ENCODE assay signal across 8 cellular contexts in the genomic region with DNA sequence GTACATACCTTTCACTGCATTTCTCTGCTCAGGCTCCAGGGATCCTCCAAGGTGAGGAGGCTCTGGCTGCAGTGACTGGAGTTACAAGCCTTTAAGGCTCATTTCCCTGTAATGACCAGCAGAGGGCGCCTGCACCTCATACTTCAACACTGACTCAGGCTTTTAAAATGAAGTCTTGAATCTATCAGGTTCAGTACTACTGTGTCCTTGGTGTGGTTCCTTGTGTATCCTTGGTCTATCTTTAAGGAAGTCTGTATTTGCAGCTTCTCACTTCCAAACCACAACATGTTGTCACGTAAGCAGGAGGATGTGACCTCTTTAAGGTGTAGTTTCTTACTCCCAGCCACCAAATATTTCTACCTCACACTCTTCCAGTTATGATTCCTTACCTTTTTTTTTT. TPM values are rescaled to one million over a fixed set of nuclear protein-coding genes. Genes with fewer than 3 reads are reported as not detected.
DNase-seq lines count a peak whose midpoint lies in the region; ATAC-seq and TF ChIP-seq lines count a peak whose summit lies in the region.

No MANE protein-coding gene starts in this region.

- H3K9me2 ChIP-seq in GM23338 (ENCODE audit: insufficient read depth), result no peaks in the 10 kb centered on the region

- H3K27ac ChIP-seq in GM23338 (ENCODE audit: low read depth), result no peak overlapping the region
- no peak overlapping the region for H3K27ac ChIP-seq in Peyer's patch
- H3K27ac ChIP-seq in neutrophil, result no peak overlapping the region
- no peak overlapping the region for H3K27ac ChIP-seq in suprapubic skin

- TF ChIP-seq POLR2A in Peyer's patch (IDR thresholded peaks at IDR 0.05), result no peak
- no peak for TF ChIP-seq POLR2A in suprapubic skin (IDR thresholded peaks at IDR 0.05)

- H3K9me3 ChIP-seq in Peyer's patch, result no peaks in the 10 kb centered on the region
- H3K9me3 ChIP-seq in neutrophil, result no peaks in the 10 kb centered on the region
- H3K9me3 ChIP-seq in suprapubic skin, result no peaks in the 10 kb centered on the region

- no peaks in the 10 kb centered on the region for H4K20me1 ChIP-seq in GM23338 (replicated peaks; ENCODE audit: insufficient read depth)

- H3K4me2 ChIP-seq in GM23338, result no peak overlapping the region

- H3K36me3 Mint-ChIP-seq in GM23338 (ENCODE audit: low read depth), result no peaks in the 10 kb centered on the region
- H3K36me3 Mint-ChIP-seq in activated T-cell treated with anti-CD3 and anti-CD28 coated beads, Interleukin-2, amount 50 U/mL, for 72 hours (ENCODE audit: insufficient read depth in 2 of 2), result peaks cover 2% of the 10 kb centered on the region in 2 donors

- peak; percentile 98 for ATAC-seq in GM23338
- ATAC-seq in activated T-cell treated with anti-CD3 and anti-CD28 coated beads, Interleukin-2, amount 50 U/mL, for 72 hours (replicated peaks in 1 of 2), result peak; percentile 86 to 88

- peaks cover 6% of the 10 kb centered on the region for H3K4me1 Mint-ChIP-seq in GM23338
- peaks cover 6% of the 10 kb centered on the region for H3K4me1 Mint-ChIP-seq in activated T-cell treated with anti-CD3 and anti-CD28 coated beads, Interleukin-2, amount 50 U/mL, for 72 hours (ENCODE audit: low read depth)

- no peaks in the 10 kb centered on the region for H3F3A ChIP-seq in GM23338 (replicated peaks; ENCODE audit: low read depth)

- no peak overlapping the region for H3K27ac Mint-ChIP-seq in GM23338
- peak overlapping the region; percentile 48 for H3K27ac Mint-ChIP-seq in activated T-cell treated with anti-CD3 and anti-CD28 coated beads, Interleukin-2, amount 50 U/mL, for 72 hours

- in situ Hi-C loops in G401 (cut with HindIII; ENCODE audit: low sequenced_read_pairs), result loop anchor here (10.0 kb wide), 1 partner anchor 247 kb away; no protein-coding TSS in a partner anchor

- H3K36me3 ChIP-seq in GM23338 (ENCODE audit: insufficient read depth) (no peaks in the 10 kb centered on the region), Peyer's patch (no peaks in the 10 kb centered on the region), neutrophil (no peaks in the 10 kb centered on the region), suprapubic skin (no peaks in the 10 kb centered on the region)

- H3K79me2 ChIP-seq in GM23338 (replicated peaks; ENCODE audit: insufficient read depth), result no peaks in the 10 kb centered on the region

- peak; percentile 94 to 97 for TF ChIP-seq CTCF in GM23338 (conservative IDR thresholded peaks at IDR 0.05; ENCODE audit: low read depth in 2 of 2)
- peak; percentile 76 to 99 (median 96) for TF ChIP-seq CTCF in Peyer's patch (IDR thresholded peaks at IDR 0.05)
- TF ChIP-seq CTCF in fibroblast of pulmonary artery (IDR thresholded peaks at IDR 0.05; ENCODE audit: low read length, missing control alignments), result peak; percentile 88
- peak; percentile 88 for TF ChIP-seq CTCF in neutrophil (IDR thresholded peaks at IDR 0.05)
- peak; percentile 90 to 98 for TF ChIP-seq CTCF in suprapubic skin (IDR thresholded peaks at IDR 0.05)

- H3K27me3 Mint-ChIP-seq in GM23338 (ENCODE audit: insufficient read depth, low read depth, poor library complexity), result peaks cover 3% of the 10 kb centered on the region
- H3K27me3 Mint-ChIP-seq in activated T-cell treated with anti-CD3 and anti-CD28 coated beads, Interleukin-2, amount 50 U/mL, for 72 hours (ENCODE audit: low read depth), result no peaks in the 10 kb centered on the region

- H3K4me3 Mint-ChIP-seq in GM23338, result no peak overlapping the region
- H3K4me3 Mint-ChIP-seq in activated T-cell treated with anti-CD3 and anti-CD28 coated beads, Interleukin-2, amount 50 U/mL, for 72 hours, result no peak overlapping the region

- H2AFZ ChIP-seq in GM23338, result no peak overlapping the region

- 7% methylated on average over 2 of the region's 2 CpGs for WGBS in suprapubic skin

- H3K4me3 ChIP-seq in GM23338, result no peak overlapping the region
- no peak overlapping the region for H3K4me3 ChIP-seq in Peyer's patch
- no peak overlapping the region for H3K4me3 ChIP-seq in fibroblast of pulmonary artery (replicated peaks; ENCODE audit: low read depth, low read length)
- no peak overlapping the region for H3K4me3 ChIP-seq in neutrophil (ENCODE audit: low read depth in 1 of 2, low read length in 1 of 2)
- H3K4me3 ChIP-seq in suprapubic skin, result no peak overlapping the region

- H3K27me3 ChIP-seq in GM23338 (ENCODE audit: insufficient read depth) (no peaks in the 10 kb centered on the region), Peyer's patch (no peaks in the 10 kb centered on the region), neutrophil (no peaks in the 10 kb centered on the region), suprapubic skin (no peaks in the 10 kb centered on the region)

- H3K4me1 ChIP-seq in GM23338 (ENCODE audit: insufficient read depth) (no peaks in the 10 kb centered on the region), Peyer's patch (no peaks in the 10 kb centered on the region), neutrophil (ENCODE audit: control insufficient read depth in 1 of 2, insufficient read depth in 1 of 2, low read depth in 1 of 2, low read length in 1 of 2) (no peaks in the 10 kb centered on the region), suprapubic skin (peaks cover 7% of the 10 kb centered on the region)

- no peak for TF ChIP-seq EP300 in suprapubic skin (IDR thresholded peaks at IDR 0.05)

- H3K9me3 Mint-ChIP-seq in GM23338, result no peaks in the 10 kb centered on the region
- no peaks in the 10 kb centered on the region for H3K9me3 Mint-ChIP-seq in activated T-cell treated with anti-CD3 and anti-CD28 coated beads, Interleukin-2, amount 50 U/mL, for 72 hours

- DNase-seq in G401 (ENCODE audit: low spot score) (peak; percentile 87), GM23338 (ENCODE audit: low spot score) (peak; percentile 92), LHCN-M2 (ENCODE audit: low read depth) (peak; percentile 82), Peyer's patch (peak; percentile 58 to 91 (median 64)), fibroblast of pulmonary artery (ENCODE audit: low read depth) (peak; percentile 93), suprapubic skin (ENCODE audit: low spot score in 2 of 2) (peak; percentile 83 to 87)
- DNase-seq in activated T-cell treated with anti-CD3 and anti-CD28 coated beads, Interleukin-2, amount 50 U/mL, for 72 hours, result peak; percentile 60

TF ChIP-seq in GM23338, 12 proteins besides CTCF, POLR2A, EP300 and RAD21:
- no peak for TF ChIP-seq ZNF114 (CRISPR knock-in tag; IDR thresholded peaks at IDR 0.05)
- TF ChIP-seq, protein P1, sequence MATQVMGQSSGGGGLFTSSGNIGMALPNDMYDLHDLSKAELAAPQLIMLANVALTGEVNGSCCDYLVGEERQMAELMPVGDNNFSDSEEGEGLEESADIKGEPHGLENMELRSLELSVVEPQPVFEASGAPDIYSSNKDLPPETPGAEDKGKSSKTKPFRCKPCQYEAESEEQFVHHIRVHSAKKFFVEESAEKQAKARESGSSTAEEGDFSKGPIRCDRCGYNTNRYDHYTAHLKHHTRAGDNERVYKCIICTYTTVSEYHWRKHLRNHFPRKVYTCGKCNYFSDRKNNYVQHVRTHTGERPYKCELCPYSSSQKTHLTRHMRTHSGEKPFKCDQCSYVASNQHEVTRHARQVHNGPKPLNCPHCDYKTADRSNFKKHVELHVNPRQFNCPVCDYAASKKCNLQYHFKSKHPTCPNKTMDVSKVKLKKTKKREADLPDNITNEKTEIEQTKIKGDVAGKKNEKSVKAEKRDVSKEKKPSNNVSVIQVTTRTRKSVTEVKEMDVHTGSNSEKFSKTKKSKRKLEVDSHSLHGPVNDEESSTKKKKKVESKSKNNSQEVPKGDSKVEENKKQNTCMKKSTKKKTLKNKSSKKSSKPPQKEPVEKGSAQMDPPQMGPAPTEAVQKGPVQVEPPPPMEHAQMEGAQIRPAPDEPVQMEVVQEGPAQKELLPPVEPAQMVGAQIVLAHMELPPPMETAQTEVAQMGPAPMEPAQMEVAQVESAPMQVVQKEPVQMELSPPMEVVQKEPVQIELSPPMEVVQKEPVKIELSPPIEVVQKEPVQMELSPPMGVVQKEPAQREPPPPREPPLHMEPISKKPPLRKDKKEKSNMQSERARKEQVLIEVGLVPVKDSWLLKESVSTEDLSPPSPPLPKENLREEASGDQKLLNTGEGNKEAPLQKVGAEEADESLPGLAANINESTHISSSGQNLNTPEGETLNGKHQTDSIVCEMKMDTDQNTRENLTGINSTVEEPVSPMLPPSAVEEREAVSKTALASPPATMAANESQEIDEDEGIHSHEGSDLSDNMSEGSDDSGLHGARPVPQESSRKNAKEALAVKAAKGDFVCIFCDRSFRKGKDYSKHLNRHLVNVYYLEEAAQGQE (IDR thresholded peaks at IDR 0.05; ENCODE audit: unreplicated experiment), result no peak
- TF ChIP-seq, protein P2, sequence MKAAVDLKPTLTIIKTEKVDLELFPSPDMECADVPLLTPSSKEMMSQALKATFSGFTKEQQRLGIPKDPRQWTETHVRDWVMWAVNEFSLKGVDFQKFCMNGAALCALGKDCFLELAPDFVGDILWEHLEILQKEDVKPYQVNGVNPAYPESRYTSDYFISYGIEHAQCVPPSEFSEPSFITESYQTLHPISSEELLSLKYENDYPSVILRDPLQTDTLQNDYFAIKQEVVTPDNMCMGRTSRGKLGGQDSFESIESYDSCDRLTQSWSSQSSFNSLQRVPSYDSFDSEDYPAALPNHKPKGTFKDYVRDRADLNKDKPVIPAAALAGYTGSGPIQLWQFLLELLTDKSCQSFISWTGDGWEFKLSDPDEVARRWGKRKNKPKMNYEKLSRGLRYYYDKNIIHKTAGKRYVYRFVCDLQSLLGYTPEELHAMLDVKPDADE (IDR thresholded peaks at IDR 0.05), result no peak

RNA-seq across cellular contexts. Expression of a gene that starts 43.1 kb away (rescaled TPM):
- total RNA-seq in G401 (2014; rRNA removed; shearing (Covaris generic)), result not detected in 2 replicates
- total RNA-seq in GM23338 (2014; rRNA removed; shearing (Covaris generic)), result 2.0 and 3.2 TPM in 2 replicates
- 0.68 and 0.87 TPM in 2 replicates for polyA plus RNA-seq in GM23338 (2016; fragmentation: Nextera tagmentation; extraction: Ambion mirVana)
- total RNA-seq in LHCN-M2 (2014; rRNA removed) (0.38 and 0.69 TPM in 2 replicates), Peyer's patch (10 to 100 TPM in 1 of 4 donors, 1 to 10 TPM in 3; 2.5 to 10.7 (median 8.2) TPM), suprapubic skin (1 to 10 TPM; 1.0 to 1.5 (median 1.2) TPM)
- polyA plus RNA-seq in LHCN-M2 (2012), result 0.11 TPM
- total RNA-seq in activated T-cell treated with anti-CD3 and anti-CD28 coated beads, Interleukin-2, amount 50 U/mL, for 72 hours, result 10 to 100 TPM in 1 of 2 donors, 1 to 10 TPM in 1; 9.0 to 10.6 TPM
